ENCODE assay signal across 1 cellular context in genomic region chr10:122487231-122487765, GRCh38.
TF ChIP-seq lines count a peak whose summit lies in the region.

No MANE protein-coding gene starts in this region.

TF ChIP-seq in HEK293, 187 proteins besides CTCF, POLR2A, EP300 and RAD21 (continued from another document and continues in another):
- TF ChIP-seq, protein P1, sequence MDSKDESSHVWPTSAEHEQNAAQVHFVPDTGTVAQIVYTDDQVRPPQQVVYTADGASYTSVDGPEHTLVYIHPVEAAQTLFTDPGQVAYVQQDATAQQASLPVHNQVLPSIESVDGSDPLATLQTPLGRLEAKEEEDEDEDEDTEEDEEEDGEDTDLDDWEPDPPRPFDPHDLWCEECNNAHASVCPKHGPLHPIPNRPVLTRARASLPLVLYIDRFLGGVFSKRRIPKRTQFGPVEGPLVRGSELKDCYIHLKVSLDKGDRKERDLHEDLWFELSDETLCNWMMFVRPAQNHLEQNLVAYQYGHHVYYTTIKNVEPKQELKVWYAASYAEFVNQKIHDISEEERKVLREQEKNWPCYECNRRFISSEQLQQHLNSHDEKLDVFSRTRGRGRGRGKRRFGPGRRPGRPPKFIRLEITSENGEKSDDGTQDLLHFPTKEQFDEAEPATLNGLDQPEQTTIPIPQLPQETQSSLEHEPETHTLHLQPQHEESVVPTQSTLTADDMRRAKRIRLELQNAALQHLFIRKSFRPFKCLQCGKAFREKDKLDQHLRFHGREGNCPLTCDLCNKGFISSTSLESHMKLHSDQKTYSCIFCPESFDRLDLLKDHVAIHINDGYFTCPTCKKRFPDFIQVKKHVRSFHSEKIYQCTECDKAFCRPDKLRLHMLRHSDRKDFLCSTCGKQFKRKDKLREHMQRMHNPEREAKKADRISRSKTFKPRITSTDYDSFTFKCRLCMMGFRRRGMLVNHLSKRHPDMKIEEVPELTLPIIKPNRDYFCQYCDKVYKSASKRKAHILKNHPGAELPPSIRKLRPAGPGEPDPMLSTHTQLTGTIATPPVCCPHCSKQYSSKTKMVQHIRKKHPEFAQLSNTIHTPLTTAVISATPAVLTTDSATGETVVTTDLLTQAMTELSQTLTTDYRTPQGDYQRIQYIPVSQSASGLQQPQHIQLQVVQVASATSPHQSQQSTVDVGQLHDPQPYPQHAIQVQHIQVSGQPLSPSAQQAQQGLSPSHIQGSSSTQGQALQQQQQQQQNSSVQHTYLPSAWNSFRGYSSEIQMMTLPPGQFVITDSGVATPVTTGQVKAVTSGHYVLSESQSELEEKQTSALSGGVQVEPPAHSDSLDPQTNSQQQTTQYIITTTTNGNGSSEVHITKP (tag by site-specific recombination; IDR thresholded peaks at IDR 0.05) = peak; percentile 87
- no peak for TF ChIP-seq GLI2 (tag by site-specific recombination; IDR thresholded peaks at IDR 0.05; ENCODE audit: borderline replicate concordance, low read depth)
- no peak for TF ChIP-seq ZNF155 (tag by site-specific recombination; IDR thresholded peaks at IDR 0.05)
- no peak for TF ChIP-seq ZNF10 (tag by site-specific recombination; IDR thresholded peaks at IDR 0.05)
- TF ChIP-seq, protein P2, sequence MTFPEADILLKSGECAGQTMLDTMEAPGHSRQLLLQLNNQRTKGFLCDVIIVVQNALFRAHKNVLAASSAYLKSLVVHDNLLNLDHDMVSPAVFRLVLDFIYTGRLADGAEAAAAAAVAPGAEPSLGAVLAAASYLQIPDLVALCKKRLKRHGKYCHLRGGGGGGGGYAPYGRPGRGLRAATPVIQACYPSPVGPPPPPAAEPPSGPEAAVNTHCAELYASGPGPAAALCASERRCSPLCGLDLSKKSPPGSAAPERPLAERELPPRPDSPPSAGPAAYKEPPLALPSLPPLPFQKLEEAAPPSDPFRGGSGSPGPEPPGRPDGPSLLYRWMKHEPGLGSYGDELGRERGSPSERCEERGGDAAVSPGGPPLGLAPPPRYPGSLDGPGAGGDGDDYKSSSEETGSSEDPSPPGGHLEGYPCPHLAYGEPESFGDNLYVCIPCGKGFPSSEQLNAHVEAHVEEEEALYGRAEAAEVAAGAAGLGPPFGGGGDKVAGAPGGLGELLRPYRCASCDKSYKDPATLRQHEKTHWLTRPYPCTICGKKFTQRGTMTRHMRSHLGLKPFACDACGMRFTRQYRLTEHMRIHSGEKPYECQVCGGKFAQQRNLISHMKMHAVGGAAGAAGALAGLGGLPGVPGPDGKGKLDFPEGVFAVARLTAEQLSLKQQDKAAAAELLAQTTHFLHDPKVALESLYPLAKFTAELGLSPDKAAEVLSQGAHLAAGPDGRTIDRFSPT (tag by site-specific recombination; IDR thresholded peaks at IDR 0.05) = peak; percentile 60
- TF ChIP-seq ZEB2 (tag by site-specific recombination; IDR thresholded peaks at IDR 0.05) = peak; percentile 65
- TF ChIP-seq ZNF660 (tag by site-specific recombination; IDR thresholded peaks at IDR 0.05) = peak; percentile 57; the same call in 1 of the 2 replicates
- TF ChIP-seq PRDM2 (tag by site-specific recombination; IDR thresholded peaks at IDR 0.05; ENCODE audit: borderline replicate concordance) = no peak
- TF ChIP-seq ZBTB44 (tag by site-specific recombination; IDR thresholded peaks at IDR 0.05) = peak; percentile 99
- no peak for TF ChIP-seq ZNF837 (tag by site-specific recombination; IDR thresholded peaks at IDR 0.05)
- TF ChIP-seq ZNF174 (tag by site-specific recombination; IDR thresholded peaks at IDR 0.05) = no peak
- TF ChIP-seq ZNF214 (tag by site-specific recombination; IDR thresholded peaks at IDR 0.05; ENCODE audit: borderline replicate concordance) = no peak
- TF ChIP-seq ZNF600 (tag by site-specific recombination; IDR thresholded peaks at IDR 0.05) = peak; percentile 89
- TF ChIP-seq ZNF561 (tag by site-specific recombination; IDR thresholded peaks at IDR 0.05; ENCODE audit: borderline replicate concordance) = peak; percentile 51; the same call in 1 of the 2 replicates
- TF ChIP-seq ZNF302 (tag by site-specific recombination; IDR thresholded peaks at IDR 0.05; ENCODE audit: low read depth) = no peak
- peak; percentile 41 for TF ChIP-seq SP2 (tag by site-specific recombination; IDR thresholded peaks at IDR 0.05)
- TF ChIP-seq ZNF19 (tag by site-specific recombination; IDR thresholded peaks at IDR 0.05; ENCODE audit: low read depth) = no peak
- TF ChIP-seq ZBTB20 (tag by site-specific recombination; IDR thresholded peaks at IDR 0.05) = peak; percentile 95
- TF ChIP-seq HOXD13 (CRISPR knock-in tag; IDR thresholded peaks at IDR 0.05; ENCODE audit: borderline replicate concordance) = no peak
- peak; percentile 93 for TF ChIP-seq EGR2 (tag by site-specific recombination; IDR thresholded peaks at IDR 0.05; ENCODE audit: low read depth)
- peak; percentile 59 for TF ChIP-seq GLIS2 (tag by site-specific recombination; IDR thresholded peaks at IDR 0.05)
- TF ChIP-seq, protein P3, sequence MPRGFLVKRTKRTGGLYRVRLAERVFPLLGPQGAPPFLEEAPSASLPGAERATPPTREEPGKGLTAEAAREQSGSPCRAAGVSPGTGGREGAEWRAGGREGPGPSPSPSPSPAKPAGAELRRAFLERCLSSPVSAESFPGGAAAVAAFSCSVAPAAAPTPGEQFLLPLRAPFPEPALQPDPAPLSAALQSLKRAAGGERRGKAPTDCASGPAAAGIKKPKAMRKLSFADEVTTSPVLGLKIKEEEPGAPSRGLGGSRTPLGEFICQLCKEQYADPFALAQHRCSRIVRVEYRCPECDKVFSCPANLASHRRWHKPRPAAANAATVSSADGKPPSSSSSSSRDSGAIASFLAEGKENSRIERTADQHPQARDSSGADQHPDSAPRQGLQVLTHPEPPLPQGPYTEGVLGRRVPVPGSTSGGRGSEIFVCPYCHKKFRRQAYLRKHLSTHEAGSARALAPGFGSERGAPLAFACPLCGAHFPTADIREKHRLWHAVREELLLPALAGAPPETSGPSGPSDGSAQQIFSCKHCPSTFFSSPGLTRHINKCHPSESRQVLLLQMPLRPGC (tag by site-specific recombination; IDR thresholded peaks at IDR 0.05) = peak; percentile 97
- TF ChIP-seq KLF16 (tag by site-specific recombination; IDR thresholded peaks at IDR 0.05) = 0 out of 2 replicates have a peak, but pooled peaks have one; percentile 32
- TF ChIP-seq ZFP69B (tag by site-specific recombination; IDR thresholded peaks at IDR 0.05) = peak; percentile 95
- no peak for TF ChIP-seq ZNF776 (tag by site-specific recombination; IDR thresholded peaks at IDR 0.05; ENCODE audit: borderline replicate concordance)
- no peak for TF ChIP-seq ZNF366 (tag by site-specific recombination; conservative IDR thresholded peaks at IDR 0.05)
- TF ChIP-seq, protein P4, sequence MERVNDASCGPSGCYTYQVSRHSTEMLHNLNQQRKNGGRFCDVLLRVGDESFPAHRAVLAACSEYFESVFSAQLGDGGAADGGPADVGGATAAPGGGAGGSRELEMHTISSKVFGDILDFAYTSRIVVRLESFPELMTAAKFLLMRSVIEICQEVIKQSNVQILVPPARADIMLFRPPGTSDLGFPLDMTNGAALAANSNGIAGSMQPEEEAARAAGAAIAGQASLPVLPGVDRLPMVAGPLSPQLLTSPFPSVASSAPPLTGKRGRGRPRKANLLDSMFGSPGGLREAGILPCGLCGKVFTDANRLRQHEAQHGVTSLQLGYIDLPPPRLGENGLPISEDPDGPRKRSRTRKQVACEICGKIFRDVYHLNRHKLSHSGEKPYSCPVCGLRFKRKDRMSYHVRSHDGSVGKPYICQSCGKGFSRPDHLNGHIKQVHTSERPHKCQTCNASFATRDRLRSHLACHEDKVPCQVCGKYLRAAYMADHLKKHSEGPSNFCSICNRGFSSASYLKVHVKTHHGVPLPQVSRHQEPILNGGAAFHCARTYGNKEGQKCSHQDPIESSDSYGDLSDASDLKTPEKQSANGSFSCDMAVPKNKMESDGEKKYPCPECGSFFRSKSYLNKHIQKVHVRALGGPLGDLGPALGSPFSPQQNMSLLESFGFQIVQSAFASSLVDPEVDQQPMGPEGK (tag by site-specific recombination; IDR thresholded peaks at IDR 0.05) = peak; percentile 56
- TF ChIP-seq, protein P5, sequence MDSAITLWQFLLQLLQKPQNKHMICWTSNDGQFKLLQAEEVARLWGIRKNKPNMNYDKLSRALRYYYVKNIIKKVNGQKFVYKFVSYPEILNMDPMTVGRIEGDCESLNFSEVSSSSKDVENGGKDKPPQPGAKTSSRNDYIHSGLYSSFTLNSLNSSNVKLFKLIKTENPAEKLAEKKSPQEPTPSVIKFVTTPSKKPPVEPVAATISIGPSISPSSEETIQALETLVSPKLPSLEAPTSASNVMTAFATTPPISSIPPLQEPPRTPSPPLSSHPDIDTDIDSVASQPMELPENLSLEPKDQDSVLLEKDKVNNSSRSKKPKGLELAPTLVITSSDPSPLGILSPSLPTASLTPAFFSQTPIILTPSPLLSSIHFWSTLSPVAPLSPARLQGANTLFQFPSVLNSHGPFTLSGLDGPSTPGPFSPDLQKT (IDR thresholded peaks at IDR 0.05; ENCODE audit: borderline replicate concordance, low read depth, low read length) = no peak
- TF ChIP-seq, protein P6, sequence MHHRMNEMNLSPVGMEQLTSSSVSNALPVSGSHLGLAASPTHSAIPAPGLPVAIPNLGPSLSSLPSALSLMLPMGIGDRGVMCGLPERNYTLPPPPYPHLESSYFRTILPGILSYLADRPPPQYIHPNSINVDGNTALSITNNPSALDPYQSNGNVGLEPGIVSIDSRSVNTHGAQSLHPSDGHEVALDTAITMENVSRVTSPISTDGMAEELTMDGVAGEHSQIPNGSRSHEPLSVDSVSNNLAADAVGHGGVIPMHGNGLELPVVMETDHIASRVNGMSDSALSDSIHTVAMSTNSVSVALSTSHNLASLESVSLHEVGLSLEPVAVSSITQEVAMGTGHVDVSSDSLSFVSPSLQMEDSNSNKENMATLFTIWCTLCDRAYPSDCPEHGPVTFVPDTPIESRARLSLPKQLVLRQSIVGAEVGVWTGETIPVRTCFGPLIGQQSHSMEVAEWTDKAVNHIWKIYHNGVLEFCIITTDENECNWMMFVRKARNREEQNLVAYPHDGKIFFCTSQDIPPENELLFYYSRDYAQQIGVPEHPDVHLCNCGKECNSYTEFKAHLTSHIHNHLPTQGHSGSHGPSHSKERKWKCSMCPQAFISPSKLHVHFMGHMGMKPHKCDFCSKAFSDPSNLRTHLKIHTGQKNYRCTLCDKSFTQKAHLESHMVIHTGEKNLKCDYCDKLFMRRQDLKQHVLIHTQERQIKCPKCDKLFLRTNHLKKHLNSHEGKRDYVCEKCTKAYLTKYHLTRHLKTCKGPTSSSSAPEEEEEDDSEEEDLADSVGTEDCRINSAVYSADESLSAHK (tag by site-specific recombination; IDR thresholded peaks at IDR 0.05) = no peak
- no peak for TF ChIP-seq ZBTB49 (tag by site-specific recombination; IDR thresholded peaks at IDR 0.05; ENCODE audit: low read depth)
- TF ChIP-seq OSR2 (tag by site-specific recombination; IDR thresholded peaks at IDR 0.05) = peak; percentile 82
